In genomic region chr2:217149087-217149660, GRCh38 we compare ENCODE assay signal across 30 cellular contexts.
"Had no signal": no experiment of that assay in that cellular context is flagged by ENCODE, and none has a peak within 500 bp of the region (broad histone marks: within the 10 kb centered on the region; RNA-seq: fewer than 3 reads in every experiment).

No MANE protein-coding gene starts in this region.

- H3K4me3 ChIP-seq: cardiac muscle cell, K562, Peyer's patch, SJCRH30 had no signal

- FAIRE-seq: K562, TTC549 had no signal

- H3K27ac ChIP-seq: brain microvascular endothelial cell, cardiac muscle cell, Peyer's patch, RWPE1, SJCRH30 had no signal

- H3K36me3 ChIP-seq: brain microvascular endothelial cell, cardiac muscle cell, Peyer's patch, SJCRH30 had no signal

- H3K4me1 Mint-ChIP-seq: activated B cell treated with CpG ODN at 0.5 μM for 24 hours; activated CD4-positive, alpha-beta T cell treated with anti-CD3 and anti-CD28 coated beads, Interleukin-2, amount 10 ng/mL, durations not matched to agents 24 days and 14 days; activated CD8-positive, alpha-beta memory T cell treated with anti-CD3 and anti-CD28 coated beads, Interleukin-2, amount 10 ng/mL, durations not matched to agents 7 days and 5 days; T-helper 17 cell had no signal

- H3K27me3 Mint-ChIP-seq: activated CD8-positive, alpha-beta memory T cell treated with anti-CD3 and anti-CD28 coated beads, Interleukin-2, amount 10 ng/mL, durations not matched to agents 7 days and 5 days had no signal

- ATAC-seq: activated CD8-positive, alpha-beta memory T cell treated with anti-CD3 and anti-CD28 coated beads, Interleukin-2, amount 10 ng/mL, durations not matched to agents 7 days and 5 days; activated naive CD4-positive, alpha-beta T cell treated with anti-CD3 and anti-CD28 coated beads, Interleukin-2, amount 50 U/mL, for 72 hours; activated T-cell treated with anti-CD3 and anti-CD28 coated beads, Interleukin-2, amount 50 U/mL, for 4 hours; K562; SK-N-SH treated with all-trans-retinoic acid at 6 μM for 48 hours; T-helper 17 cell had no signal

- H3K4me3 Mint-ChIP-seq: activated B cell treated with CpG ODN at 0.5 μM for 24 hours; activated CD4-positive, alpha-beta T cell treated with anti-CD3 and anti-CD28 coated beads, Interleukin-2, amount 10 ng/mL, durations not matched to agents 24 days and 14 days; activated CD8-positive, alpha-beta memory T cell treated with anti-CD3 and anti-CD28 coated beads, Interleukin-2, amount 10 ng/mL, durations not matched to agents 7 days and 5 days; activated T-cell treated with anti-CD3 and anti-CD28 coated beads, Interleukin-2, amount 50 U/mL, for 4 hours; T-helper 17 cell had no signal

- H3K27ac Mint-ChIP-seq: activated B cell treated with CpG ODN at 0.5 μM for 24 hours; activated CD4-positive, alpha-beta T cell treated with anti-CD3 and anti-CD28 coated beads, Interleukin-2, amount 10 ng/mL, durations not matched to agents 24 days and 14 days; activated CD8-positive, alpha-beta memory T cell treated with anti-CD3 and anti-CD28 coated beads, Interleukin-2, amount 10 ng/mL, durations not matched to agents 7 days and 5 days; activated naive CD4-positive, alpha-beta T cell treated with anti-CD3 and anti-CD28 coated beads, Interleukin-2, amount 50 U/mL, for 72 hours; T-helper 17 cell had no signal

- DNase-seq: activated B cell treated with CpG ODN at 0.5 μM for 24 hours; activated CD4-positive, alpha-beta T cell treated with anti-CD3 and anti-CD28 coated beads for 1 hour; activated CD4-positive, alpha-beta T cell treated with anti-CD3 and anti-CD28 coated beads, Interleukin-2, amount 10 ng/mL, durations not matched to agents 24 days and 14 days; activated CD4-positive, alpha-beta T cell treated with anti-CD3 and anti-CD28 coated beads, Interleukin-2, amount 50 U/mL, for 48 hours; activated CD8-positive, alpha-beta memory T cell treated with anti-CD3 and anti-CD28 coated beads, Interleukin-2, amount 10 ng/mL, durations not matched to agents 7 days and 5 days; activated effector memory CD4-positive, alpha-beta T cell treated with anti-CD3 and anti-CD28 coated beads, Interleukin-2, amount 50 U/mL, for 16 hours; activated naive CD4-positive, alpha-beta T cell treated with Interleukin-2 at 50 U/mL for 16 hours; activated T-cell treated with anti-CD3 and anti-CD28 coated beads, Interleukin-2, amount 50 U/mL, for 4 hours; brain microvascular endothelial cell; Karpas-422; MM.1S; NCI-H1092 treated with DMSO at 0.1 percent for 48 hours; NCI-H1417 treated with DMSO at 0.1 percent for 48 hours; NCI-H1694 treated with DMSO at 0.1 percent for 48 hours; NCI-H2081; NCI-H510A treated with DMSO at 0.1 percent for 48 hours; NCI-H69; NK-92 treated with Interleukin-12 subunit alpha and Interleukin-12 subunit beta, amount 100 ng/mL, for 24 hours; Peyer's patch; Right ventricle myocardium superior; SJCRH30; SW 1271; T-helper 17 cell; T-helper 9 cell had no signal

- H3K36me3 Mint-ChIP-seq: activated CD8-positive, alpha-beta memory T cell treated with anti-CD3 and anti-CD28 coated beads, Interleukin-2, amount 10 ng/mL, durations not matched to agents 7 days and 5 days; activated naive CD4-positive, alpha-beta T cell treated with anti-CD3 and anti-CD28 coated beads, Interleukin-2, amount 50 U/mL, for 72 hours had no signal

- H3K27me3 ChIP-seq: brain microvascular endothelial cell, cardiac muscle cell, Peyer's patch, SJCRH30 had no signal

- H3K4me1 ChIP-seq: Peyer's patch, SJCRH30 had no signal

- H3K9me3 Mint-ChIP-seq: activated B cell treated with CpG ODN at 0.5 μM for 24 hours; activated CD4-positive, alpha-beta T cell treated with anti-CD3 and anti-CD28 coated beads, Interleukin-2, amount 10 ng/mL, durations not matched to agents 24 days and 14 days; activated naive CD4-positive, alpha-beta T cell treated with anti-CD3 and anti-CD28 coated beads, Interleukin-2, amount 50 U/mL, for 72 hours had no signal

- H3K9me3 ChIP-seq: Peyer's patch, SJCRH30 had no signal
